1 cellular context compared by ENCODE assay signal in genomic region chr1:247373721-247374141, GRCh38.
TF ChIP-seq lines count a peak whose summit lies in the region.

No MANE protein-coding gene starts in this region.

TF ChIP-seq in K562, 482 proteins besides CTCF, POLR2A, EP300 and RAD21 (continued from another document):
- TF ChIP-seq ARID3A (IDR thresholded peaks at IDR 0.05; ENCODE audit: borderline replicate concordance, low read depth, low read length) (no peak), XRCC5 (IDR thresholded peaks at IDR 0.05; ENCODE audit: low read depth, low read length) (0 out of 2 replicates have a peak, but pooled peaks have one; percentile 47), ZNF583 (CRISPR knock-in tag; IDR thresholded peaks at IDR 0.05) (no peak), SMARCB1 (IDR thresholded peaks at IDR 0.05; ENCODE audit: insufficient read length, low read depth) (no peak), ETS2 (tag; IDR thresholded peaks at IDR 0.05; ENCODE audit: borderline replicate concordance, poor library complexity, severe bottlenecking) (no peak), UBTF (IDR thresholded peaks at IDR 0.05; ENCODE audit: borderline replicate concordance in 1 of 2, low read depth in 2 of 2, low read length in 2 of 2) (0 out of 4 replicates have a peak, but pooled peaks of 1 of the 2 experiments have one; percentile 33), ZFP36 (IDR thresholded peaks at IDR 0.05; ENCODE audit: low read depth, low read length, partially characterized antibody) (peak; percentile 39), ZNF444 (CRISPR knock-in tag; IDR thresholded peaks at IDR 0.05) (no peak), SMAD4 (CRISPR knock-in tag; conservative IDR thresholded peaks at IDR 0.05) (0 out of 2 replicates have a peak, but pooled peaks have one; percentile 34), RBM25 (IDR thresholded peaks at IDR 0.05; ENCODE audit: low read depth, low read length, severe bottlenecking) (peak; percentile 55), ZEB2 (IDR thresholded peaks at IDR 0.05) (no peak), JUND (IDR thresholded peaks at IDR 0.05; ENCODE audit: borderline replicate concordance, low read depth, low read length) (0 out of 2 replicates have a peak, but pooled peaks have one; percentile 14), JUND (tag; IDR thresholded peaks at IDR 0.05; ENCODE audit: borderline replicate concordance, low read depth, low read length) (no peak), MTA2 (IDR thresholded peaks at IDR 0.05; ENCODE audit: low read depth) (no peak), ZNF785 (CRISPR knock-in tag; IDR thresholded peaks at IDR 0.05) (no peak), SRSF3 (IDR thresholded peaks at IDR 0.05; ENCODE audit: insufficient read depth, low read length) (no peak), PTBP1 (IDR thresholded peaks at IDR 0.05; ENCODE audit: low read depth, low read length) (no peak), RBBP5 (IDR thresholded peaks at IDR 0.05; ENCODE audit: borderline replicate concordance, insufficient read depth, low read length, poor library complexity, severe bottlenecking) (no peak), ZNF609 (CRISPR knock-in tag; IDR thresholded peaks at IDR 0.05; ENCODE audit: borderline replicate concordance) (no peak), E2F5 (CRISPR knock-in tag; IDR thresholded peaks at IDR 0.05) (no peak), CBFB (CRISPR knock-in tag; IDR thresholded peaks at IDR 0.05) (no peak), CTCFL (IDR thresholded peaks at IDR 0.05; ENCODE audit: borderline replicate concordance, insufficient read depth, low read depth, low read length, poor library complexity, severe bottlenecking) (peak; percentile 39), POLR2G (IDR thresholded peaks at IDR 0.05; ENCODE audit: low read depth, low read length) (peak; percentile 43; the same call in 1 of the 2 replicates), ZBTB7A (IDR thresholded peaks at IDR 0.05; ENCODE audit: borderline replicate concordance, control insufficient read depth, low read depth, low read length) (peak; percentile 52; the same call in 1 of the 2 replicates)
TF ChIP-seq in K562: peak in this region for 14.
